In the genomic region with DNA sequence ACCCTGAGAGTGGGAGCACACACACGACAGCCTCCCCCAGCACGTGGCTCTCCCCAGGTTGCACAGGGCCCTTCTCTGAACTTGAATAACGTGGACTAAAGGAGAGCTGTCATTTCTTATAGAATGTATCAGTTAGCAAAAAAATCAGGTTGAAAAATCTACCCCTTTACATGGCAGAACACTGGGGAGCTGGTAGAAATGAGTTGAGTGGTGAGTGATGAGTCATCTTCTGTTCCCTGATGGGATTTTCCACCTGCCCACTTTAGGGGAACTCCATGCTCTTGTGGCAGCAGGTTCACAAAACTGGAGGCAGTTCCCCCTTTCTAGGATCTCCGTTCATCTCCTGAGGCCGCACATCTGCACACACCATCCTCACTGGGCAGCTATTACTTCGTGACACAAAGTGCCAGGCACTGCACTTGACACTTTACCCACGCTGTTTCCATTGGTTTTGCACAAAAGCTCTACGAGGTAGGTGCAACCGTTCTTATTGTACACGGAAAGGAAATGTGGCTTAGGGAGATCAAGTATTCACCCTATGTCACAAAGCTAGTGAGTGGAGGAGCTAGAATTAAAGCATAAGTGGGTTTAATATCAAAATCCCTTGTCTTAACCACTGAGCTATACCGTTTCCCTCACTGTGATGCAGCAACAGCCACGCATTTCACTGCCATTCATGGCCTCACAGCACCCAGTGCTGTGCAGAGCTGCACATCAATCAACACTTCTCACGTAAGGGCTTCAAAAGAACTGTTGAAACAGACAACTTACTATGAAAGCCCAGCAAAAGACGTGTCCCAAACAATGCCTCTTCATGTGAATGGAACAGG, we compare ENCODE assay signal across 8 cellular contexts.
A peak's percentile ranks its signal among the peaks of the same experiment; 100 is the strongest.
DNase-seq lines count a peak whose midpoint lies in the region; FAIRE-seq and TF ChIP-seq lines count a peak whose summit lies in the region.

No MANE protein-coding gene starts in this region.

- H3K27me3 ChIP-seq in mesendoderm (ENCODE audit: insufficient read depth, low read length, poor library complexity): no peaks in the 10 kb centered on the region

- H3K18ac ChIP-seq in mesendoderm (ENCODE audit: low read length): no peak overlapping the region

- H3K23ac ChIP-seq in mesendoderm (ENCODE audit: low read length): no peak overlapping the region

- no peak overlapping the region for H3K4me2 ChIP-seq in mesendoderm (ENCODE audit: low read length)

- no peak overlapping the region for H3K4ac ChIP-seq in mesendoderm (ENCODE audit: low read depth, low read length)

- no peak for TF ChIP-seq CTCF in endothelial cell (IDR thresholded peaks at IDR 0.05; ENCODE audit: unreplicated experiment)

- no CpG with 5 or more reads among the region's 14 CpGs for WGBS in mesendoderm (ENCODE audit: extremely low coverage, insufficient coverage, low lambda C conversion rate)

- H3K36me3 ChIP-seq in mesendoderm (ENCODE audit: control insufficient read depth, insufficient read depth, low read length): no peaks in the 10 kb centered on the region

- peak overlapping the region; percentile 69 for H3K4me3 Mint-ChIP-seq in endothelial cell (ENCODE audit: unreplicated experiment)

- H3K9me3 Mint-ChIP-seq in endothelial cell (ENCODE audit: unreplicated experiment): no peaks in the 10 kb centered on the region

- FAIRE-seq in GM19239 (lab: Jason Lieb, UNC): peak; percentile 72

- H3K56ac ChIP-seq in mesendoderm (ENCODE audit: low read length): no peak overlapping the region

- H2BK120ac ChIP-seq in mesendoderm (ENCODE audit: low read depth, low read length): no peak overlapping the region

- H3K27ac ChIP-seq in mesendoderm (ENCODE audit: low read depth, low read length): no peak overlapping the region

- peaks cover 76% of the 10 kb centered on the region for H3K4me1 Mint-ChIP-seq in endothelial cell (ENCODE audit: unreplicated experiment)

- H3K79me1 ChIP-seq in mesendoderm (ENCODE audit: low read length): no peaks in the 10 kb centered on the region

- H3K9ac ChIP-seq in mesendoderm (ENCODE audit: low read length): no peak overlapping the region

- H2BK5ac ChIP-seq in mesendoderm (ENCODE audit: low read length): no peak overlapping the region

- H4K8ac ChIP-seq in mesendoderm (ENCODE audit: low read depth, low read length): no peak overlapping the region

- no peaks in the 10 kb centered on the region for H3K27me3 Mint-ChIP-seq in endothelial cell (ENCODE audit: unreplicated experiment)

- H2BK15ac ChIP-seq in mesendoderm (replicated peaks; ENCODE audit: low read depth): no peak overlapping the region

- no peak overlapping the region for H4K5ac ChIP-seq in mesendoderm (ENCODE audit: low read length)

- peaks cover 28% of the 10 kb centered on the region for H3K36me3 Mint-ChIP-seq in endothelial cell (ENCODE audit: low read depth, unreplicated experiment)

- no peak overlapping the region for H2AK5ac ChIP-seq in mesendoderm (ENCODE audit: low read length)

- H3K79me2 ChIP-seq in mesendoderm (ENCODE audit: control insufficient read depth, insufficient read depth, low read length): no peaks in the 10 kb centered on the region

- H3K4me1 ChIP-seq in mesendoderm (ENCODE audit: control insufficient read depth, low read depth, low read length): no peaks in the 10 kb centered on the region

- DNase-seq in GM19239 (ENCODE audit: insufficient read length, low spot score): no peak
- peak; percentile 38 for DNase-seq in activated CD4-positive, alpha-beta T cell treated with anti-CD3 and anti-CD28 coated beads for 1 hour
- DNase-seq in endothelial cell (ENCODE audit: low spot score): no peak
- DNase-seq in stimulated activated CD4-positive, alpha-beta T cell treated with anti-CD3 and anti-CD28 coated beads, Interleukin-2, amount 100 ng/mL, for 4 hours (ENCODE audit: low read depth): peak; percentile 60
- no peak for DNase-seq in COLO829 (ENCODE audit: low spot score)
- DNase-seq in islet precursor cell: no peak
- DNase-seq in mesendoderm: no peak
- DNase-seq in HuH-7.5 (ENCODE audit: low spot score): no peak

- peak overlapping the region; percentile 64 for H3K27ac Mint-ChIP-seq in endothelial cell (ENCODE audit: unreplicated experiment)

- H3K4me3 ChIP-seq in mesendoderm (ENCODE audit: low read length): no peak overlapping the region

Comparison
In these comparisons a context has a peak if more than half of its experiments do, and no peak if none do; other contexts are left out.
1. DNase-seq: peak in activated CD4-positive, alpha-beta T cell treated with anti-CD3 and anti-CD28 coated beads for 1 hour (single experiment) and stimulated activated CD4-positive, alpha-beta T cell treated with anti-CD3 and anti-CD28 coated beads, Interleukin-2, amount 100 ng/mL, for 4 hours (single experiment); none in GM19239 (single experiment), endothelial cell (single experiment), COLO829 (single experiment), islet precursor cell (single experiment), mesendoderm (single experiment) and HuH-7.5 (single experiment).